ENCODE assay signal across 1 cellular context in the genomic region with DNA sequence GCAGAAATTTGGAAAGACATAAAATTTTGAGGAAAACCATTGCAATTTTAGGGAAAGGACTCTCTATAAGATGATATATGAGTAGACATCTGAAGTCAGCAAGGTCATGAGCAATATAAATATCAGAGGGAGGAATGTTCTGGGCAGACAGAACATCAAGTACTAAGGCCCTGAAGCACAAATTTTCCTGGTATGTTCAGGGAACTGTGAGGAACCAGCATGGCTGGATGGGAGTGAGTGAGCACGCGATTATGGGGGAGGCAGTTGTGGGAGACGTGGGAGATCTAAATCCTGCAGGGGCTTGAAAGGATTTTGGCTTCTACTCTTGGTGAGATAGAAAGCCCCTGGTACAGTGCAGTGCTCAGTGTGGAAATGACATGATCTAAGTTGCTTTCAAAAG.
TF ChIP-seq lines count a peak whose summit lies in the region.

No MANE protein-coding gene starts in this region.

TF ChIP-seq in IMR-90, 13 proteins besides CTCF, POLR2A, EP300 and RAD21 (continued from another document):
- no peak for TF ChIP-seq ELK1 (IDR thresholded peaks at IDR 0.05; ENCODE audit: borderline replicate concordance, low read depth, low read length)
- TF ChIP-seq RFX5 (IDR thresholded peaks at IDR 0.05; ENCODE audit: low read depth, low read length) = no peak
- TF ChIP-seq SMC3 (IDR thresholded peaks at IDR 0.05; ENCODE audit: low read depth, low read length) = no peak
- no peak for TF ChIP-seq CHD1 (IDR thresholded peaks at IDR 0.05; ENCODE audit: low read depth, low read length)
- no peak for TF ChIP-seq MAFK (IDR thresholded peaks at IDR 0.05; ENCODE audit: low read depth, low read length)
- no peak for TF ChIP-seq MXI1 (IDR thresholded peaks at IDR 0.05; ENCODE audit: borderline replicate concordance, low read depth, low read length)
- TF ChIP-seq NFE2L2 (IDR thresholded peaks at IDR 0.05; ENCODE audit: low read depth, low read length) = no peak
- no peak for TF ChIP-seq BHLHE40 (IDR thresholded peaks at IDR 0.05; ENCODE audit: low read depth, low read length)
- TF ChIP-seq CEBPB (IDR thresholded peaks at IDR 0.05; ENCODE audit: low read depth, low read length) = no peak
- TF ChIP-seq RCOR1 (IDR thresholded peaks at IDR 0.05; ENCODE audit: insufficient replicate concordance, low read length) = no peak
- TF ChIP-seq FOS (IDR thresholded peaks at IDR 0.05; ENCODE audit: low read depth, low read length) = no peak
TF ChIP-seq in IMR-90: peak in this region for 0.
